Comparison of ENCODE assay signal across 18 cellular contexts in genomic region chr11:126029237-126029636, GRCh38. TPM values are rescaled to one million over a fixed set of nuclear protein-coding genes. Genes with fewer than 3 reads are reported as not detected.
A peak's percentile ranks its signal among the peaks of the same experiment; 100 is the strongest.
DNase-seq lines count a peak whose midpoint lies in the region; ATAC-seq, FAIRE-seq and TF ChIP-seq lines count a peak whose summit lies in the region.
"Had no signal": no experiment of that assay in that cellular context is flagged by ENCODE, and none has a peak within 500 bp of the region (broad histone marks: within the 10 kb centered on the region; RNA-seq: fewer than 3 reads in every experiment).

No MANE protein-coding gene starts in this region.

- ATAC-seq in IMR-90 (ENCODE audit: low read depth) (no peak), K562 (no peak), GM21390 (IDR thresholded peaks at IDR 0.05; ENCODE audit: unreplicated experiment) (no peak)
- no peak for ATAC-seq in natural killer cell treated with Interleukin-12 subunit alpha and Interleukin-12 subunit beta and Interleukin-15 and Interleukin-18, amount 100 ng/mL, for 72 hours
- ATAC-seq: CD8-positive, alpha-beta T cell; GM23338; HCT116 had no signal

- BruUV-seq in IMR-90 (replicated peaks; lab: Mats Ljungman, UMichigan): no TSS peak
- BruUV-seq in K562 (replicated peaks; lab: Mats Ljungman, UMichigan): no TSS peak

- H3K23ac ChIP-seq in IMR-90 (ENCODE audit: low read depth, low read length): no peak overlapping the region

- no peaks in the 10 kb centered on the region for H3K9me3 ChIP-seq in IMR-90 (ENCODE audit: control insufficient read depth, insufficient read depth, low read length)
- H3K9me3 ChIP-seq in K562 (replicated peaks; ENCODE audit: control insufficient read depth, insufficient read depth, low read depth, low read length): no peaks in the 10 kb centered on the region
- H3K9me3 ChIP-seq: BLaER1, Caco-2 had no signal

- H3K27me3 Mint-ChIP-seq in natural killer cell treated with Interleukin-12 subunit alpha and Interleukin-12 subunit beta and Interleukin-15 and Interleukin-18, amount 100 ng/mL, for 72 hours: peaks cover 16 to 43% of the 10 kb centered on the region in 2 donors

- no peak overlapping the region for H2AK9ac ChIP-seq in IMR-90 (replicated peaks; ENCODE audit: low read depth, low read length, poor library complexity)

- H3K4me1 ChIP-seq in IMR-90 (ENCODE audit: control insufficient read depth, insufficient read depth, low read length) (no peaks in the 10 kb centered on the region), K562 (replicated peaks in 1 of 2; ENCODE audit: control insufficient read depth in 2 of 2, insufficient read depth in 2 of 2, low read length in 2 of 2) (no peaks in the 10 kb centered on the region)
- H3K4me1 ChIP-seq: BLaER1, Caco-2 had no signal

- H3K9me3 Mint-ChIP-seq in natural killer cell treated with Interleukin-12 subunit alpha and Interleukin-12 subunit beta and Interleukin-15 and Interleukin-18, amount 100 ng/mL, for 72 hours: no peaks in the 10 kb centered on the region
- H3K9me3 Mint-ChIP-seq: CD8-positive, alpha-beta T cell; GM23338; H9 had no signal

- H4K8ac ChIP-seq in IMR-90 (ENCODE audit: low read depth in 2 of 2, low read length in 2 of 2): no peak overlapping the region

- H2AK5ac ChIP-seq in IMR-90 (ENCODE audit: low read depth, low read length): no peak overlapping the region

- H2AFZ ChIP-seq in IMR-90 (replicated peaks; ENCODE audit: low read length, poor library complexity) (no peak overlapping the region), K562 (ENCODE audit: low read depth, low read length) (no peak overlapping the region)
- H2AFZ ChIP-seq: GM23338 had no signal

- no peak for TF ChIP-seq RAD21 in IMR-90 (IDR thresholded peaks at IDR 0.05; ENCODE audit: low read length)
- TF ChIP-seq RAD21 in K562 (CRISPR knock-in tag; conservative IDR thresholded peaks at IDR 0.05 in 1 of 2, IDR thresholded peaks at IDR 0.05 in 1 of 2): no peak

- dilution Hi-C loops in IMR-90 (cut with HindIII; ENCODE audit: low sequenced_read_pairs, unreplicated experiment): no loop called here

- no peak for FAIRE-seq in K562 (lab: Jason Lieb, UNC)

- H3K27ac ChIP-seq in IMR-90 (ENCODE audit: insufficient read depth, low read length): no peak overlapping the region
- no peak overlapping the region for H3K27ac ChIP-seq in K562 (ENCODE audit: extremely low read depth, low read depth, low read length)
- H3K27ac ChIP-seq: BLaER1, C4-2B had no signal

- DNase-seq in GM06990 (ENCODE audit: extremely low read depth, insufficient read length): peak; percentile 5
- no peak for DNase-seq in IMR-90
- DNase-seq in K562 (ENCODE audit: extremely low read depth in 1 of 4, low spot score in 3 of 4): no peak
- DNase-seq in natural killer cell treated with Interleukin-12 subunit alpha and Interleukin-12 subunit beta and Interleukin-15 and Interleukin-18, amount 100 ng/mL, for 72 hours (ENCODE audit: low spot score): no peak
- DNase-seq in retina: no peak
- DNase-seq: Caco-2; CD4-positive, CD25-positive, alpha-beta regulatory T cell; CD8-positive, alpha-beta T cell; DMS79; EL; GDM1; H9 had no signal

- no peaks in the 10 kb centered on the region for H3K79me1 ChIP-seq in IMR-90 (ENCODE audit: low read depth in 1 of 2, low read length in 2 of 2)

- H3K4me3 Mint-ChIP-seq in natural killer cell treated with Interleukin-12 subunit alpha and Interleukin-12 subunit beta and Interleukin-15 and Interleukin-18, amount 100 ng/mL, for 72 hours: no peak overlapping the region
- H3K4me3 Mint-ChIP-seq: B cell; CD4-positive, CD25-positive, alpha-beta regulatory T cell; CD8-positive, alpha-beta T cell; GM23338; H9 had no signal

- H4K5ac ChIP-seq in IMR-90 (ENCODE audit: low read depth, low read length): no peak overlapping the region

- H2BK20ac ChIP-seq in IMR-90 (ENCODE audit: low read depth, low read length): no peak overlapping the region

- no peak overlapping the region for H2BK120ac ChIP-seq in IMR-90 (ENCODE audit: low read depth, low read length)

- H4K20me1 ChIP-seq in IMR-90 (ENCODE audit: insufficient read depth, low read length) (no peaks in the 10 kb centered on the region), K562 (replicated peaks; ENCODE audit: control insufficient read depth, insufficient read depth, low read length) (no peaks in the 10 kb centered on the region)
- H4K20me1 ChIP-seq: BLaER1 had no signal

- H3K4me3 ChIP-seq in GM06990 (replicated peaks; ENCODE audit: low read depth, low read length): no peak overlapping the region
- no peak overlapping the region for H3K4me3 ChIP-seq in IMR-90 (ENCODE audit: insufficient read depth, low read depth, low read length)
- no peak overlapping the region for H3K4me3 ChIP-seq in K562
- H3K4me3 ChIP-seq: BLaER1, GM23338 had no signal

- H3K4me2 ChIP-seq in IMR-90 (ENCODE audit: low read depth, low read length) (no peak overlapping the region), K562 (ENCODE audit: insufficient read depth, low read length) (no peak overlapping the region)
- H3K4me2 ChIP-seq: BLaER1, GM23338 had no signal

- TF ChIP-seq CTCF in GM06990 (IDR thresholded peaks at IDR 0.05; ENCODE audit: insufficient read depth, low read length, poor library complexity, severe bottlenecking): no peak
- no peak for TF ChIP-seq CTCF in IMR-90 (conservative IDR thresholded peaks at IDR 0.05; ENCODE audit: low read depth, low read length)
- no peak for TF ChIP-seq CTCF in K562 (IDR thresholded peaks at IDR 0.05 in 2 of 3, conservative IDR thresholded peaks at IDR 0.05 in 1 of 3; ENCODE audit: insufficient read depth in 2 of 3, low read depth in 1 of 3, low read length in 3 of 3)

- TF ChIP-seq EP300 in K562 (IDR thresholded peaks at IDR 0.05; ENCODE audit: low read length): no peak

- H3K27ac Mint-ChIP-seq in natural killer cell treated with Interleukin-12 subunit alpha and Interleukin-12 subunit beta and Interleukin-15 and Interleukin-18, amount 100 ng/mL, for 72 hours: no peak overlapping the region
- H3K27ac Mint-ChIP-seq: B cell; CD4-positive, CD25-positive, alpha-beta regulatory T cell; CD8-positive, alpha-beta T cell; GM23338; H9 had no signal

- H3K9ac ChIP-seq in IMR-90 (ENCODE audit: low read depth, low read length): no peak overlapping the region
- H3K9ac ChIP-seq in K562 (ENCODE audit: insufficient read depth in 1 of 2, low read depth in 2 of 2, low read length in 2 of 2): no peak overlapping the region
- H3K9ac ChIP-seq: BLaER1 had no signal

- H3K9me1 ChIP-seq in IMR-90 (ENCODE audit: insufficient read depth, low read length) (no peaks in the 10 kb centered on the region), K562 (ENCODE audit: control insufficient read depth, insufficient read depth, low read length) (no peaks in the 10 kb centered on the region)

- H2BK15ac ChIP-seq in IMR-90 (ENCODE audit: low read depth, low read length): no peak overlapping the region

- H4K91ac ChIP-seq in IMR-90 (ENCODE audit: insufficient read depth, low read depth, low read length): no peak overlapping the region

- no peak overlapping the region for H3K56ac ChIP-seq in IMR-90 (ENCODE audit: extremely low read depth, insufficient read depth, low read length)

- CTCF ChIA-PET in IMR-90 (lab: Yijun Ruan, JAX) (no interaction called here), K562 (lab: Yijun Ruan, JAX; ENCODE audit: low intra/inter-chr PET ratio) (no interaction called here)

- TF ChIP-seq POLR2A in IMR-90 (IDR thresholded peaks at IDR 0.05; ENCODE audit: low read depth, low read length) (no peak), K562 (conservative IDR thresholded peaks at IDR 0.05) (no peak)

- no peak overlapping the region for H2BK5ac ChIP-seq in IMR-90 (ENCODE audit: low read depth, low read length, poor library complexity, severe bottlenecking)

- no peaks in the 10 kb centered on the region for H3K36me3 Mint-ChIP-seq in natural killer cell treated with Interleukin-12 subunit alpha and Interleukin-12 subunit beta and Interleukin-15 and Interleukin-18, amount 100 ng/mL, for 72 hours
- H3K36me3 Mint-ChIP-seq: CD4-positive, CD25-positive, alpha-beta regulatory T cell; CD8-positive, alpha-beta T cell had no signal

- no peaks in the 10 kb centered on the region for H3K4me1 Mint-ChIP-seq in natural killer cell treated with Interleukin-12 subunit alpha and Interleukin-12 subunit beta and Interleukin-15 and Interleukin-18, amount 100 ng/mL, for 72 hours (ENCODE audit: low read depth in 2 of 2)
- H3K4me1 Mint-ChIP-seq: B cell had no signal

- no peak overlapping the region for H3K14ac ChIP-seq in IMR-90 (replicated peaks; ENCODE audit: low read depth, low read length)

- no peak overlapping the region for H3K18ac ChIP-seq in IMR-90 (ENCODE audit: low read depth, low read length)

- H3K36me3 ChIP-seq in GM06990 (ENCODE audit: control insufficient read depth, insufficient read depth, low read length) (no peaks in the 10 kb centered on the region), IMR-90 (ENCODE audit: control insufficient read depth, insufficient read depth, low read length) (no peaks in the 10 kb centered on the region), K562 (ENCODE audit: control insufficient read depth, insufficient read depth, low read length) (no peaks in the 10 kb centered on the region)
- H3K36me3 ChIP-seq: BLaER1 had no signal

- no peak overlapping the region for H3K4ac ChIP-seq in IMR-90 (ENCODE audit: low read depth, low read length)

- POLR2A ChIA-PET in IMR-90 (lab: Charles Lee; ENCODE audit: unreplicated experiment) (no interaction called here), K562 (lab: Yijun Ruan, JAX) (no interaction called here)

- H3K79me2 ChIP-seq in K562 (ENCODE audit: control insufficient read depth, insufficient read depth, low read length): no peaks in the 10 kb centered on the region

- no CpG with 5 or more reads among the region's 4 CpGs for WGBS in IMR-90 (ENCODE audit: extremely low coverage in 2 of 2, insufficient read length in 1 of 2), 2 experiments
- WGBS in K562 (ENCODE audit: insufficient coverage, low coverage, missing lambda C conversion rate): 1% methylated on average over 4 of the region's 4 CpGs

- intact Hi-C loops in IMR-90 (cut with micrococcal nuclease) (no loop called here), K562 (cut with micrococcal nuclease) (no loop called here)

- H3K27me3 ChIP-seq in GM06990 (replicated peaks; ENCODE audit: control insufficient read depth, insufficient read depth, low read length): no peaks in the 10 kb centered on the region; the same call in 1 of the 2 replicates
- peaks cover 11% of the 10 kb centered on the region for H3K27me3 ChIP-seq in IMR-90 (ENCODE audit: control insufficient read depth, insufficient read depth, low read length)
- H3K27me3 ChIP-seq in K562 (ENCODE audit: control insufficient read depth in 2 of 2, insufficient read depth in 2 of 2, low read length in 2 of 2): no peaks in the 10 kb centered on the region; a peak in 1 of 5 replicates
- H3K27me3 ChIP-seq: BLaER1 had no signal

- in situ Hi-C loops in IMR-90 (cut with MboI; ENCODE audit: low sequenced_read_pairs): no loop called here
- in situ Hi-C loops in K562 (cut with MboI): no loop called here

RNA-seq across cellular contexts. Expression of gene CDON, which starts 33.4 kb away (rescaled TPM):
- total RNA-seq in IMR-90 (2012; rRNA removed) (2.2 and 3.8 TPM in 2 replicates), K562 (2014; rRNA removed) (0.20 and 0.27 TPM in 2 replicates), K562 (2014; rRNA removed; fragmentation: Illumina TruSeq; extraction: Trizol) (0.35 and 0.44 TPM in 2 replicates), K562 (2015; rRNA removed; fragmentation: Illumina TruSeq; extraction: Trizol) (0.40 and 0.45 TPM in 2 replicates), K562 (2021) (0.45 and 0.58 TPM in 2 replicates)
- polyA plus RNA-seq in IMR-90 (2012; rRNA removed) (1.2 and 1.4 TPM in 2 replicates), K562 (2011; rRNA removed) (0.55 and 0.64 TPM in 2 replicates), K562 (2014; fragmentation: Illumina TruSeq; extraction: Trizol) (0.48 and 0.58 TPM in 2 replicates), K562 (2014; fragmentation: Nextera tagmentation; extraction: Ambion mirVana) (under 1 TPM; 0.08 to 0.14 TPM), K562 (2014; rRNA removed) (0.29 and 0.45 TPM in 2 replicates)
- polyA plus RNA-seq in IMR-90 (2012; cell fraction: cytosol; rRNA removed): 0.74 and 1.0 TPM in 2 replicates
- polyA plus RNA-seq in IMR-90 (2012; cell fraction: nucleus; rRNA removed; ENCODE audit: low replicate concordance): 0.65 and 2.6 TPM in 2 replicates
- total RNA-seq in K562 (2011; cell fraction: chromatin; rRNA removed; ENCODE audit: low replicate concordance): 0.76 and 1.2 TPM in 2 replicates
- total RNA-seq in K562 (2011; cell fraction: nucleolus; rRNA removed): 1.2 and 2.0 TPM in 2 replicates
- 0.88 and 1.1 TPM in 2 replicates for total RNA-seq in K562 (2011; cell fraction: nucleoplasm; rRNA removed)
- polyA plus RNA-seq in K562 (2011; cell fraction: cytosol; rRNA removed): 0.28 and 0.56 TPM in 2 replicates
- 0.18 and 0.33 TPM in 2 replicates for polyA plus RNA-seq in K562 (2011; cell fraction: nucleus; rRNA removed)
- 0.37 and 0.42 TPM in 2 replicates for polyA plus RNA-seq in K562 (2012)
- 0.60 and 0.70 TPM in 2 replicates for polyA minus RNA-seq in K562 (2011; rRNA and poly(A)+ RNA removed)
- polyA minus RNA-seq in K562 (2011; cell fraction: cytosol; rRNA and poly(A)+ RNA removed): 0.46 and 1.3 TPM in 2 replicates
- 0.40 and 0.44 TPM in 2 replicates for polyA minus RNA-seq in K562 (2011; cell fraction: nucleus; rRNA and poly(A)+ RNA removed)
- total RNA-seq in natural killer cell treated with Interleukin-12 subunit alpha and Interleukin-12 subunit beta and Interleukin-15 and Interleukin-18, amount 100 ng/mL, for 72 hours: 1 to 10 TPM in 1 of 2 donors, under 1 TPM in 1; 0.59 to 2.1 TPM
- total RNA-seq: B cell had no signal
